Comparison of ENCODE assay signal across 8 cellular contexts in the genomic region with DNA sequence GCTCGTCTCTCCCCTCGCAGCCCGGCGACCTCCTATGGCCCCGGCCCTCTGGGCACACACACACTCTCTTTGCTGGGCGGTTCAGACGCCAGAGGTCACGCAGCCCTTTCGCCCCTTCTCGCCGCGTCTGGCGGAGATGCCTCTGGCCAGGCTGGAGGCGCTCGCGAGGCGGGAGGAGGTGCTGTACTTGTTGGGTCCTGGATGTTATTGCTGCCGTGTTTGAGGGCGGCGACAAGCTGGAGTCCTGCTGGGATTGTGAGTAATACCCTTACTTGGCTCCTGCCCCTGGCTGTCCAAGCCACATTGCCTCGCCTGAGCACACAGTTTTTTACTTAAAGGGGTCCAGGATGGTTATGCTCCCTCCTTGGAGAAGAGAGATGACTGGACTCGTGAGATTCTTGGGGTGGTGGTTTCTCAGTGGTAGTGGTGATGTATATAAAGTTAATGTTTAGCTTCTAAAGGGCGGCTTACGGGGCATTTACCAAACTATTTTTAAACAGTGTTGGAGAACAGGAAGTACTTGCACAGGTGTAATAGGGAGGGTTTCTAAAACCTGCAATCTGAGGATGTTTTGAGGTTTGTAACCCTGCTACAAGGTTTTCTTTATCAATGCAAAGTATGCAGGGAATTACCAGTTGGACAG. TPM values are rescaled to one million over a fixed set of nuclear protein-coding genes. Genes with fewer than 3 reads are reported as not detected.
DNase-seq lines count a peak whose midpoint lies in the region; ATAC-seq and TF ChIP-seq lines count a peak whose summit lies in the region.

No MANE protein-coding gene starts in this region.

- peak overlapping the region; percentile 79 to 88 for H3K27ac ChIP-seq in testis

- no peaks in the 10 kb centered on the region for H3K36me3 ChIP-seq in testis (ENCODE audit: low read depth, missing control alignments)

- H3K4me1 ChIP-seq in testis: no peaks in the 10 kb centered on the region

- H3K27ac Mint-ChIP-seq in activated naive CD4-positive, alpha-beta T cell treated with anti-CD3 and anti-CD28 coated beads, Interleukin-2, amount 10 ng/mL, durations not matched to agents 7 days and 5 days: peak overlapping the region; percentile 96

- peaks cover 40% of the 10 kb centered on the region for H3K4me1 Mint-ChIP-seq in activated naive CD4-positive, alpha-beta T cell treated with anti-CD3 and anti-CD28 coated beads, Interleukin-2, amount 10 ng/mL, durations not matched to agents 7 days and 5 days

- peaks cover 6% of the 10 kb centered on the region for H3K27me3 Mint-ChIP-seq in activated naive CD4-positive, alpha-beta T cell treated with anti-CD3 and anti-CD28 coated beads, Interleukin-2, amount 10 ng/mL, durations not matched to agents 7 days and 5 days

- no peaks in the 10 kb centered on the region for H3K9me3 ChIP-seq in testis

- CTCF ChIA-PET in activated naive CD4-positive, alpha-beta T cell treated with anti-CD3 and anti-CD28 coated beads, Interleukin-2, amount 10 ng/mL, durations not matched to agents 7 days and 5 days (lab: Charles Lee): interaction anchor here (0.7 to 2.5 kb wide), 7 partner anchors 13 to 86 kb away, joined by 3 to 8 read pairs (median 5); no protein-coding TSS in a partner anchor

- 0 to 1% methylated on average over 12 to 22 of the region's 24 CpGs for WGBS in testis, 2 donors

- no peaks in the 10 kb centered on the region for H3K9me3 Mint-ChIP-seq in activated naive CD4-positive, alpha-beta T cell treated with anti-CD3 and anti-CD28 coated beads, Interleukin-2, amount 10 ng/mL, durations not matched to agents 7 days and 5 days

- ATAC-seq in GM21825 (IDR thresholded peaks at IDR 0.05; ENCODE audit: unreplicated experiment): peak; percentile 48

- intact Hi-C loops in testis (cut with DNase I; ENCODE audit: low total_unique reads): no loop called here

- TF ChIP-seq CTCF in testis (IDR thresholded peaks at IDR 0.05): no peak

- TF ChIP-seq POLR2A in testis (IDR thresholded peaks at IDR 0.05): no peak

- no peaks in the 10 kb centered on the region for H3K27me3 ChIP-seq in testis

- H3K4me3 ChIP-seq in testis: peak overlapping the region; percentile 64 to 78

- DNase-seq in EH (ENCODE audit: low read depth): peak; percentile 96
- peak; percentile 53 for DNase-seq in KG1 (lab: John Stamatoyannopoulos, UW)
- DNase-seq in SIG-M5 (lab: John Stamatoyannopoulos, UW): peak; percentile 52
- peak; percentile 74 for DNase-seq in activated naive CD4-positive, alpha-beta T cell treated with anti-CD3 and anti-CD28 coated beads, Interleukin-2, amount 10 ng/mL, durations not matched to agents 7 days and 5 days
- peak; percentile 64 for DNase-seq in globus pallidus (ENCODE audit: low spot score)
- DNase-seq in non-pigmented ciliary epithelial cell (ENCODE audit: low read depth): peak; percentile 84
- DNase-seq in testis: peak; percentile 79

- peaks cover 8% of the 10 kb centered on the region for H3K36me3 Mint-ChIP-seq in activated naive CD4-positive, alpha-beta T cell treated with anti-CD3 and anti-CD28 coated beads, Interleukin-2, amount 10 ng/mL, durations not matched to agents 7 days and 5 days

- H3K4me3 Mint-ChIP-seq in activated naive CD4-positive, alpha-beta T cell treated with anti-CD3 and anti-CD28 coated beads, Interleukin-2, amount 10 ng/mL, durations not matched to agents 7 days and 5 days: peak overlapping the region; percentile 91

RNA-seq across cellular contexts. Expression of a gene that starts 0.6 kb away (rescaled TPM):
- total RNA-seq in testis: 10 to 100 TPM; 46.9 to 48.1 TPM
- 13.1 TPM for polyA plus RNA-seq in testis (ENCODE audit: insufficient read depth, low read depth, low replicate concordance)

Comparison
In these comparisons a context has a peak if more than half of its experiments do, and no peak if none do; other contexts are left out.
1. Peak in every context shown above with its lines: DNase-seq, ATAC-seq, H3K4me3 ChIP-seq and H3K27ac ChIP-seq.